Comparison of ENCODE assay signal across 28 cellular contexts in the genomic region with DNA sequence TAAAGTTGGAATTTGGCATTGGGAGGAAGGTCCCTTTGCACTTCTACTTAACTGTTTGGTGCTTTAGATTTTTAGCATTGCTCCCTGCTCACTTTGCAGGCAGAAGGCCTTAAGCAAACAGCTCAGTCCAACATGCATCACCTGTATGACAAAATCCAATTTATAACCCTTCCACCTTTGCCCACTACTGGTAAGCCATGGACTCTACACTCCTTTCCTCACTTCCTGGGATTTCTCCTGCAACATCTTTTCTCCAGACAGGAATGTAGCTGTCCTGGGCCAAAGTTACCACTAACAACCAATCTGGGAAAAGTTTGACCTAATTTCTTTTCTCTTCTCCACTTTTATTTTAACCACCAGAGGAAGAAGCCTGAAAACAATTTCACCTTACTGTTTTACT. TPM values are rescaled to one million over a fixed set of nuclear protein-coding genes. Genes with fewer than 3 reads are reported as not detected.
"Had no signal": no experiment of that assay in that cellular context is flagged by ENCODE, and none has a peak within 500 bp of the region (broad histone marks: within the 10 kb centered on the region; RNA-seq: fewer than 3 reads in every experiment).

No MANE protein-coding gene starts in this region.

- H3K9me3 ChIP-seq: neutrophil, sigmoid colon, stomach, thoracic aorta, transverse colon had no signal

- ATAC-seq: esophagus mucosa, heart right ventricle, left colon, left ventricle myocardium superior had no signal

- H3K36me3 ChIP-seq: heart right ventricle, neutrophil, right atrium auricular region, sigmoid colon, stomach, thoracic aorta, transverse colon had no signal

- H3K4me1 ChIP-seq: heart right ventricle, right atrium auricular region, sigmoid colon, stomach, transverse colon had no signal

- DNase-seq: effector CD8-positive, alpha-beta T cell; heart right ventricle; left colon; left ventricle myocardium superior; mesenchymal stem cell; naive B cell; nephron progenitor cell; posterior cingulate gyrus; sigmoid colon; stimulated activated naive CD4-positive, alpha-beta T cell; stomach; substantia nigra; transverse colon had no signal

- H3K27ac ChIP-seq: coronary artery, heart right ventricle, neutrophil, right atrium auricular region, sigmoid colon, skin epidermis, stomach, thoracic aorta, transverse colon had no signal

- H3K4me3 ChIP-seq: coronary artery, heart right ventricle, lung, right atrium auricular region, sigmoid colon, skin epidermis, stomach, thoracic aorta, transverse colon had no signal

- H3K27me3 ChIP-seq: heart right ventricle, neutrophil, right atrium auricular region, sigmoid colon, stomach, transverse colon had no signal

RNA-seq across cellular contexts. Expression of a gene that starts 1.8 kb away (rescaled TPM):
- total RNA-seq: heart right ventricle, left ventricle myocardium superior, osteocyte, right atrium auricular region, sigmoid colon, stomach had no signal
- polyA plus RNA-seq: fibroblast of lung, heart right ventricle, lung, sigmoid colon, stomach had no signal

RNA-seq across cellular contexts. Expression of a gene that starts 17.7 kb away (rescaled TPM):
- total RNA-seq: cerebellum, dermis microvascular lymphatic vessel endothelial cell, esophagus mucosa, fibroblast of lung, frontal cortex, glomerular endothelial cell, heart right ventricle, kidney epithelial cell, left colon, left ventricle myocardium superior, lung, osteocyte, right atrium auricular region, sigmoid colon, stomach, thoracic aorta, transverse colon, ureter had no signal
- polyA plus RNA-seq: fibroblast of lung, heart right ventricle, lung, sigmoid colon, stomach had no signal

RNA-seq across cellular contexts. Expression of a gene that starts 26.7 kb away (rescaled TPM):
- total RNA-seq: cerebellum, dermis microvascular lymphatic vessel endothelial cell, esophagus mucosa, fibroblast of lung, frontal cortex, glomerular endothelial cell, heart right ventricle, kidney epithelial cell, left colon, left ventricle myocardium superior, lung, osteocyte, right atrium auricular region, sigmoid colon, stomach, thoracic aorta, transverse colon, ureter had no signal
- polyA plus RNA-seq: fibroblast of lung, heart right ventricle, lung, sigmoid colon, stomach had no signal

RNA-seq across cellular contexts. Expression of a gene that starts 31.2 kb away (rescaled TPM):
- total RNA-seq: cerebellum, dermis microvascular lymphatic vessel endothelial cell, esophagus mucosa, fibroblast of lung, frontal cortex, glomerular endothelial cell, heart right ventricle, kidney epithelial cell, left colon, left ventricle myocardium superior, lung, osteocyte, right atrium auricular region, sigmoid colon, stomach, thoracic aorta, transverse colon, ureter had no signal
- polyA plus RNA-seq: fibroblast of lung, heart right ventricle, lung, sigmoid colon, stomach had no signal
